ENCODE assay signal across 8 cellular contexts in the genomic region with DNA sequence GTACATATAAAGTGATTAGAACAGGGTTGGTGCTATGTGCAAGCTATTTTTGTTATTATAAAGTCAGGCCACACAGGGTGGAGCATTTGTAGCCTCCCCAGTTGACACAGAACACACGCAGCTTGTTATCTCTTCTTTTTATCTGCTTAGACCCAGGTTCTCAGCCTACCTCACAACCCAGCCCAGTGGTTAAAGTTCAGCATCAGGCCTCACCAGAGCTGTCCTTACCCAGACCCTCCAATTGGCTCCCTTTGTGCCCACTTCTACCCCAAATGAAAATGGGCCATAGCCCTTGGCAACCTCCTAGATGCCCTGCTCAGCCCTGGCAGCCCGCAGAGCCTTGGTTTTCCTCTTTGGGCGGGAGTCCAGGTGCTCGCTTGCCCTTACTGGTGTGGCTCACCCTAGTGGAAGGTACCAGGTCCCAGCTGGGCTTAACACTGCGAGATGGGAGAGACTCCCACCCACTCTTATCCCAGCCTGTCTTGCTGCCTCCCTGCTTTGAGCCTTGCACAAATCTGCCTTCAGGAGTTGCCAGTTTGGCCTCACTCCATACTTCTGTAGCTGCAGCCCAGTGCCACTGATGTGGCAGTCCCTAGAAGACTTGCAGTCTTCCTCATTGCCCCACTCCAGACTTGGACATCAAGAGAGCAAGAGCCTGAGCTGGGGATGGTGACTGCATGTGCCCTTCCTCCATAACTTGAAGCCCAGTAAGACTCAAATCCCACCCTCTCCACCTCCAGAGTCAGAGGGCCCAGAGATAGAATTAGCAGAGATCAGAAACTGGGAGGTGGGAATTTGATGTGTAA. TPM values are rescaled to one million over a fixed set of nuclear protein-coding genes. Genes with fewer than 3 reads are reported as not detected.
DNase-seq lines count a peak whose midpoint lies in the region; ATAC-seq, FAIRE-seq and TF ChIP-seq lines count a peak whose summit lies in the region.

No MANE protein-coding gene starts in this region.

- H4K5ac ChIP-seq in H1 (ENCODE audit: insufficient read length, low read depth, low read length) = no peak overlapping the region

- no peak overlapping the region for H3K14ac ChIP-seq in H1 (ENCODE audit: insufficient read length)

- H3K4me3 ChIP-seq in OCI-LY3 (ENCODE audit: low read length) = peak overlapping the region; percentile 78
- H3K4me3 ChIP-seq in H1 (ENCODE audit: extremely low read depth in 1 of 4, insufficient read depth in 2 of 4, low read depth in 3 of 4, low read length in 4 of 4) = peak overlapping the region in 1 of 4 experiments; percentile 88; a peak in 2 of 8 replicates
- H3K4me3 ChIP-seq in osteoblast (ENCODE audit: insufficient read depth, low read length) = peak overlapping the region; percentile 98

- H3K9me3 ChIP-seq in OCI-LY3 (ENCODE audit: insufficient read depth, low read length) = no peaks in the 10 kb centered on the region
- H3K9me3 ChIP-seq in H1 (ENCODE audit: insufficient read depth in 2 of 2, low read depth in 1 of 2, low read length in 1 of 2) = no peaks in the 10 kb centered on the region
- no peaks in the 10 kb centered on the region for H3K9me3 ChIP-seq in osteoblast (ENCODE audit: low read depth, low read length)

- ATAC-seq in GM19328 (IDR thresholded peaks at IDR 0.05; ENCODE audit: unreplicated experiment) = no peak

- H3K27me3 Mint-ChIP-seq in Calu3 (ENCODE audit: unreplicated experiment) = no peaks in the 10 kb centered on the region

- no peak overlapping the region for H4K91ac ChIP-seq in H1 (replicated peaks; ENCODE audit: insufficient read length, low read length)

- H3K23ac ChIP-seq in H1 (ENCODE audit: insufficient read length) = no peak overlapping the region

- H3K18ac ChIP-seq in H1 (ENCODE audit: extremely low read depth, low read length) = no peak overlapping the region

- H3K27ac ChIP-seq in OCI-LY3 (ENCODE audit: low read length) = no peak overlapping the region
- H3K27ac ChIP-seq in H1 (ENCODE audit: low read depth, low read length) = no peak overlapping the region
- H3K27ac ChIP-seq in osteoblast (ENCODE audit: low read depth, low read length) = no peak overlapping the region

- no peak for TF ChIP-seq CTCF in Calu3 (IDR thresholded peaks at IDR 0.05; ENCODE audit: unreplicated experiment)
- no peak for TF ChIP-seq CTCF in OCI-LY3 (IDR thresholded peaks at IDR 0.05; ENCODE audit: low read depth, low read length)
- no peak for TF ChIP-seq CTCF in H1 (IDR thresholded peaks at IDR 0.05; ENCODE audit: control extremely low read depth in 1 of 3, insufficient read depth in 1 of 3, low read depth in 1 of 3, low read length in 3 of 3)
- no peak for TF ChIP-seq CTCF in osteoblast (IDR thresholded peaks at IDR 0.05; ENCODE audit: extremely low read depth, low read depth, low read length)

- H4K8ac ChIP-seq in H1 (ENCODE audit: extremely low read depth, insufficient read depth, low read length) = no peak overlapping the region; the same call in 1 of the 2 replicates

- POLR2A ChIA-PET in H1 (lab: Charles Lee; ENCODE audit: partially characterized antibody) = interaction anchor here (1.3 to 4.8 kb wide), 4 partner anchors 12 to 149 kb away, joined by 3 to 23 read pairs (median 6); partner anchors contain the start of genes SPAG5 and UNC119

- no peak overlapping the region for H3K56ac ChIP-seq in H1 (replicated peaks; ENCODE audit: insufficient read length, low read depth, low read length)

- no peaks in the 10 kb centered on the region for H3K79me1 ChIP-seq in H1 (ENCODE audit: low read depth, low read length)

- no TSS peak for BruUV-seq in Calu3 (replicated peaks; lab: Mats Ljungman, UMichigan)

- peaks cover 6% of the 10 kb centered on the region for H3K23me2 ChIP-seq in H1 (ENCODE audit: low read depth, low read length)

- peaks cover 29% of the 10 kb centered on the region for H3K36me3 Mint-ChIP-seq in Calu3 (ENCODE audit: insufficient read depth, unreplicated experiment)

- H4K20me1 ChIP-seq in OCI-LY3 (ENCODE audit: insufficient read depth, low read length) (no peaks in the 10 kb centered on the region), H1 (replicated peaks in 1 of 2; ENCODE audit: control insufficient read depth in 1 of 2, insufficient read depth in 2 of 2, low read length in 2 of 2) (peaks cover 3 to 4% of the 10 kb centered on the region in 2 experiments), osteoblast (ENCODE audit: insufficient read depth, low read length) (peaks cover 5% of the 10 kb centered on the region)

- no peak for DNase-seq in Calu3
- DNase-seq in H1 (ENCODE audit: low read depth in 1 of 2, low spot score in 2 of 2) = no peak
- no peak for DNase-seq in osteoblast (ENCODE audit: insufficient read length, low spot score, missing footprints)
- DNase-seq in foreskin melanocyte = no peak
- no peak for DNase-seq in posterior vena cava (ENCODE audit: low spot score)
- DNase-seq in HTR-8/SVneo (ENCODE audit: insufficient read length, low spot score) = no peak

- H2BK15ac ChIP-seq in H1 (ENCODE audit: low read length) = no peak overlapping the region

- no peaks in the 10 kb centered on the region for H3K9me3 Mint-ChIP-seq in Calu3 (ENCODE audit: low read depth, unreplicated experiment)

- H2BK20ac ChIP-seq in H1 (ENCODE audit: low read length) = no peak overlapping the region

- intact Hi-C loops in Calu3 (cut with micrococcal nuclease; ENCODE audit: unreplicated experiment) = no loop called here
- intact Hi-C loops in posterior vena cava (cut with DNase I) = no loop called here

- no peak overlapping the region for H3K27ac Mint-ChIP-seq in Calu3 (ENCODE audit: unreplicated experiment)

- H2AK5ac ChIP-seq in H1 (ENCODE audit: low read depth, low read length) = no peak overlapping the region

- no peak overlapping the region for H2BK120ac ChIP-seq in H1 (replicated peaks; ENCODE audit: low read depth, low read length)

- TF ChIP-seq EP300 in H1 (IDR thresholded peaks at IDR 0.05; ENCODE audit: borderline replicate concordance in 1 of 2, low read depth in 2 of 2, low read length in 2 of 2) = no peak

- H3K4me1 Mint-ChIP-seq in Calu3 (ENCODE audit: low read depth, unreplicated experiment) = peaks cover 28% of the 10 kb centered on the region

- H3K36me3 ChIP-seq in OCI-LY3 (replicated peaks; ENCODE audit: low read depth, low read length) (peaks cover 45% of the 10 kb centered on the region), H1 (ENCODE audit: control insufficient read depth in 2 of 4, insufficient read depth in 4 of 4, low read length in 3 of 4) (peaks cover 0 to 6% (median under 1%) of the 10 kb centered on the region in 4 experiments; a peak in 4 of 8 replicates), osteoblast (ENCODE audit: insufficient read depth, low read length) (peaks cover 7% of the 10 kb centered on the region)

- CTCF ChIA-PET in Calu3 (lab: Charles Lee) (interaction anchor here (0.7 kb wide), 1 partner anchor 113 kb away, joined by 3 read pairs; no protein-coding TSS in a partner anchor), H1 (lab: Charles Lee; ENCODE audit: partially characterized antibody) (interaction anchor here (0.7 to 6.0 kb wide), 7 partner anchors 15 to 142 kb away, joined by 3 to 58 read pairs (median 4); partner anchors contain the start of gene SPAG5)

- no peak overlapping the region for H3K4ac ChIP-seq in H1 (replicated peaks; ENCODE audit: insufficient read length, low read depth, low read length)

- no peaks in the 10 kb centered on the region for H3K27me3 ChIP-seq in OCI-LY3 (ENCODE audit: low read depth, low read length)
- peaks cover 0 to 8% (median 4%) of the 10 kb centered on the region in 4 experiments; a peak in 4 of 7 replicates for H3K27me3 ChIP-seq in H1 (replicated peaks in 1 of 4; ENCODE audit: control insufficient read depth in 3 of 4, extremely low read depth in 1 of 4, insufficient read depth in 3 of 4, low read length in 3 of 4)
- no peaks in the 10 kb centered on the region for H3K27me3 ChIP-seq in osteoblast (ENCODE audit: insufficient read depth, low read length)

- H3K79me2 ChIP-seq in OCI-LY3 (ENCODE audit: low read length) = peaks cover 13% of the 10 kb centered on the region
- peaks cover 0 to 15% of the 10 kb centered on the region in 2 experiments; a peak in 2 of 4 replicates for H3K79me2 ChIP-seq in H1 (ENCODE audit: control insufficient read depth in 1 of 2, insufficient read depth in 2 of 2, low read length in 2 of 2)
- peaks cover 32% of the 10 kb centered on the region for H3K79me2 ChIP-seq in osteoblast (ENCODE audit: insufficient read depth, low read length)

- H2BK12ac ChIP-seq in H1 (ENCODE audit: low read depth, low read length) = no peak overlapping the region

- H3K9ac ChIP-seq in OCI-LY3 (ENCODE audit: low read length) (no peak overlapping the region), H1 (replicated peaks in 1 of 4; ENCODE audit: extremely low read depth in 1 of 4, low read depth in 3 of 4, low read length in 3 of 4) (no peak overlapping the region)

- TF ChIP-seq POLR2A in H1 (IDR thresholded peaks at IDR 0.05; ENCODE audit: control extremely low read depth in 1 of 2, low read depth in 2 of 2, low read length in 2 of 2) = no peak

- H3K4me2 ChIP-seq in OCI-LY3 (ENCODE audit: low read length) = peak overlapping the region; percentile 84
- H3K4me2 ChIP-seq in H1 (ENCODE audit: insufficient read depth in 1 of 2, low read depth in 2 of 2, low read length in 2 of 2) = peak overlapping the region; percentile 66 to 88; a peak in 2 of 4 replicates
- peak overlapping the region; percentile 98 for H3K4me2 ChIP-seq in osteoblast (ENCODE audit: insufficient read depth, low read length)

- H2AFZ ChIP-seq in OCI-LY3 (ENCODE audit: low read depth, low read length) (no peak overlapping the region), H1 (ENCODE audit: low read length) (no peak overlapping the region), osteoblast (ENCODE audit: low read length) (peak overlapping the region; percentile 94)

- 75% methylated on average over 5 of the region's 5 CpGs; no CpG with 5 or more reads in 1 of the 2 experiments for WGBS in H1 (ENCODE audit: extremely low coverage in 1 of 2, insufficient coverage in 1 of 2, insufficient read length in 1 of 2, insufficient replicate concordance in 2 of 2, low coverage in 1 of 2, low lambda C conversion rate in 2 of 2, missing lambda C conversion rate in 1 of 2), 2 experiments

- H3K4me1 ChIP-seq in OCI-LY3 (ENCODE audit: low read length) (peaks cover 37% of the 10 kb centered on the region), H1 (replicated peaks in 1 of 4; ENCODE audit: control insufficient read depth in 3 of 4, insufficient read depth in 4 of 4, low read length in 3 of 4) (peaks cover 2 to 9% (median 6%) of the 10 kb centered on the region in 4 experiments; a peak in 6 of 7 replicates), osteoblast (ENCODE audit: insufficient read depth, low read length) (peaks cover 31% of the 10 kb centered on the region)

- no peak for TF ChIP-seq RAD21 in H1 (IDR thresholded peaks at IDR 0.05 in 1 of 2, conservative IDR thresholded peaks at IDR 0.05 in 1 of 2; ENCODE audit: low read depth in 2 of 2, low read length in 2 of 2)

- H3K4me3 Mint-ChIP-seq in Calu3 (ENCODE audit: low read depth, unreplicated experiment) = peak overlapping the region; percentile 90

- no peak overlapping the region; the same call in 1 of the 2 replicates for H2BK5ac ChIP-seq in H1 (ENCODE audit: low read depth, low read length)

- FAIRE-seq in H1 (lab: Jason Lieb, UNC) (no peak), HTR-8/SVneo (lab: Jason Lieb, UNC) (no peak)

RNA-seq across cellular contexts. Expression of gene PIGS, which starts 1.2 kb away (rescaled TPM):
- total RNA-seq in Calu3 (2022) (50.9 and 59.2 TPM in 2 replicates), osteoblast (49.9 and 54.5 TPM in 2 replicates), posterior vena cava (10 to 100 TPM; 27.6 to 33.8 TPM)
- total RNA-seq in H1 (2021; fragmentation: NEBNext Ultra II Directional; extraction: Animal tissue kit (Norgen Biotek cat#: 25700)) = 47.4 and 50.6 TPM in 2 replicates
- 44.3 and 72.7 TPM in 2 replicates for polyA plus RNA-seq in H1 (2011; rRNA removed)
- 42.1 TPM for polyA plus RNA-seq in H1 (2011; cell fraction: cytosol; rRNA removed)
- 66.7 TPM for polyA plus RNA-seq in H1 (2011; cell fraction: nucleus; rRNA removed)
- 38.9 to 53.7 TPM (median 47.7 TPM) in 4 replicates for polyA plus RNA-seq in H1 (2012, experiment 1 of 2)
- 33.2 TPM for polyA plus RNA-seq in H1 (2012, experiment 2 of 2)
- 61.1 TPM for polyA plus RNA-seq in H1 (2013, experiment 1 of 2)
- polyA plus RNA-seq in H1 (2013, experiment 2 of 2) = 64.0 TPM
- polyA minus RNA-seq in H1 (2011; rRNA and poly(A)+ RNA removed) = 49.1 and 52.3 TPM in 2 replicates
- 24.9 TPM for polyA minus RNA-seq in H1 (2011; cell fraction: cytosol; rRNA and poly(A)+ RNA removed)
- polyA minus RNA-seq in H1 (2011; cell fraction: nucleus; rRNA and poly(A)+ RNA removed) = 32.8 TPM

RNA-seq across cellular contexts. Expression of gene ALDOC, which starts 4.2 kb away (rescaled TPM):
- 2.6 and 2.8 TPM in 2 replicates for total RNA-seq in Calu3 (2022)
- 51.3 and 51.6 TPM in 2 replicates for total RNA-seq in H1 (2021; fragmentation: NEBNext Ultra II Directional; extraction: Animal tissue kit (Norgen Biotek cat#: 25700))
- polyA plus RNA-seq in H1 (2011; rRNA removed) = 103 and 134 TPM in 2 replicates
- 131 TPM for polyA plus RNA-seq in H1 (2011; cell fraction: cytosol; rRNA removed)
- 120 TPM for polyA plus RNA-seq in H1 (2011; cell fraction: nucleus; rRNA removed)
- polyA plus RNA-seq in H1 (2012, experiment 1 of 2) = 55.8 to 73.5 TPM (median 69.2 TPM) in 4 replicates
- 66.2 TPM for polyA plus RNA-seq in H1 (2012, experiment 2 of 2)
- 50.1 TPM for polyA plus RNA-seq in H1 (2013, experiment 1 of 2)
- 49.8 TPM for polyA plus RNA-seq in H1 (2013, experiment 2 of 2)
- polyA minus RNA-seq in H1 (2011; rRNA and poly(A)+ RNA removed) = 83.4 and 107 TPM in 2 replicates
- polyA minus RNA-seq in H1 (2011; cell fraction: cytosol; rRNA and poly(A)+ RNA removed) = 36.0 TPM
- 26.0 TPM for polyA minus RNA-seq in H1 (2011; cell fraction: nucleus; rRNA and poly(A)+ RNA removed)
- 9.4 and 17.0 TPM in 2 replicates for total RNA-seq in osteoblast
- 1 to 10 TPM; 6.9 to 8.4 TPM for total RNA-seq in posterior vena cava

RNA-seq across cellular contexts. Expression of gene UNC119, which starts 20.1 kb away (rescaled TPM):
- total RNA-seq in Calu3 (2022) (13.0 and 14.6 TPM in 2 replicates), osteoblast (23.2 and 25.0 TPM in 2 replicates), posterior vena cava (10 to 100 TPM; 12.9 to 15.6 TPM)
- 43.5 and 44.1 TPM in 2 replicates for total RNA-seq in H1 (2021; fragmentation: NEBNext Ultra II Directional; extraction: Animal tissue kit (Norgen Biotek cat#: 25700))
- polyA plus RNA-seq in H1 (2011; rRNA removed) = 94.4 and 122 TPM in 2 replicates
- 97.4 TPM for polyA plus RNA-seq in H1 (2011; cell fraction: cytosol; rRNA removed)
- 218 TPM for polyA plus RNA-seq in H1 (2011; cell fraction: nucleus; rRNA removed)
- polyA plus RNA-seq in H1 (2012, experiment 1 of 2) = 31.5 to 49.8 TPM (median 46.9 TPM) in 4 replicates
- polyA plus RNA-seq in H1 (2012, experiment 2 of 2) = 58.2 TPM
- 58.5 TPM for polyA plus RNA-seq in H1 (2013, experiment 1 of 2)
- 54.7 TPM for polyA plus RNA-seq in H1 (2013, experiment 2 of 2)
- 44.0 and 46.7 TPM in 2 replicates for polyA minus RNA-seq in H1 (2011; rRNA and poly(A)+ RNA removed)
- polyA minus RNA-seq in H1 (2011; cell fraction: cytosol; rRNA and poly(A)+ RNA removed) = 36.4 TPM
- polyA minus RNA-seq in H1 (2011; cell fraction: nucleus; rRNA and poly(A)+ RNA removed) = 30.8 TPM

RNA-seq across cellular contexts. Expression of gene SPAG5, which starts 26.3 kb away (rescaled TPM):
- 69.3 and 82.1 TPM in 2 replicates for total RNA-seq in Calu3 (2022)
- total RNA-seq in H1 (2021; fragmentation: NEBNext Ultra II Directional; extraction: Animal tissue kit (Norgen Biotek cat#: 25700)) = 115 and 129 TPM in 2 replicates
- 51.7 and 57.1 TPM in 2 replicates for polyA plus RNA-seq in H1 (2011; rRNA removed)
- polyA plus RNA-seq in H1 (2011; cell fraction: cytosol; rRNA removed) = 97.1 TPM
- polyA plus RNA-seq in H1 (2011; cell fraction: nucleus; rRNA removed) = 268 TPM
- polyA plus RNA-seq in H1 (2012, experiment 1 of 2) = 89.7 to 103 TPM (median 99.9 TPM) in 4 replicates
- polyA plus RNA-seq in H1 (2012, experiment 2 of 2) = 15.4 TPM
- polyA plus RNA-seq in H1 (2013, experiment 1 of 2) = 84.1 TPM
- polyA plus RNA-seq in H1 (2013, experiment 2 of 2) = 79.4 TPM
- polyA minus RNA-seq in H1 (2011; rRNA and poly(A)+ RNA removed) = 119 and 123 TPM in 2 replicates
- 80.6 TPM for polyA minus RNA-seq in H1 (2011; cell fraction: cytosol; rRNA and poly(A)+ RNA removed)
- 169 TPM for polyA minus RNA-seq in H1 (2011; cell fraction: nucleus; rRNA and poly(A)+ RNA removed)
- total RNA-seq in osteoblast = 4.3 and 6.2 TPM in 2 replicates
- total RNA-seq in posterior vena cava = 1 to 10 TPM; 1.8 to 1.9 TPM

RNA-seq across cellular contexts. Expression of gene RSKR, which starts 41.5 kb away (rescaled TPM):
- total RNA-seq in Calu3 (2022) (35.1 and 42.1 TPM in 2 replicates), osteoblast (4.1 and 4.3 TPM in 2 replicates), posterior vena cava (10 to 100 TPM in 1 of 2 donors, 1 to 10 TPM in 1; 4.7 to 10.1 TPM)
- 21.1 and 24.1 TPM in 2 replicates for total RNA-seq in H1 (2021; fragmentation: NEBNext Ultra II Directional; extraction: Animal tissue kit (Norgen Biotek cat#: 25700))
- polyA plus RNA-seq in H1 (2011; rRNA removed) = 26.9 and 28.5 TPM in 2 replicates
- 31.6 TPM for polyA plus RNA-seq in H1 (2011; cell fraction: cytosol; rRNA removed)
- polyA plus RNA-seq in H1 (2011; cell fraction: nucleus; rRNA removed) = 113 TPM
- 18.2 to 29.4 TPM (median 27.1 TPM) in 4 replicates for polyA plus RNA-seq in H1 (2012, experiment 1 of 2)
- 5.9 TPM for polyA plus RNA-seq in H1 (2012, experiment 2 of 2)
- polyA plus RNA-seq in H1 (2013, experiment 1 of 2) = 13.8 TPM
- 12.0 TPM for polyA plus RNA-seq in H1 (2013, experiment 2 of 2)
- 44.9 and 49.5 TPM in 2 replicates for polyA minus RNA-seq in H1 (2011; rRNA and poly(A)+ RNA removed)
- 15.3 TPM for polyA minus RNA-seq in H1 (2011; cell fraction: cytosol; rRNA and poly(A)+ RNA removed)
- 50.1 TPM for polyA minus RNA-seq in H1 (2011; cell fraction: nucleus; rRNA and poly(A)+ RNA removed)
